In genomic region chr6:158708239-158708638, GRCh38 we compare ENCODE assay signal across 11 cellular contexts. TPM values are rescaled to one million over a fixed set of nuclear protein-coding genes. Genes with fewer than 3 reads are reported as not detected.
DNase-seq lines count a peak whose midpoint lies in the region; ATAC-seq and TF ChIP-seq lines count a peak whose summit lies in the region.
"Had no signal": no experiment of that assay in that cellular context is flagged by ENCODE, and none has a peak within 500 bp of the region (broad histone marks: within the 10 kb centered on the region; RNA-seq: fewer than 3 reads in every experiment).

No MANE protein-coding gene starts in this region.

- H3K4me3 ChIP-seq in RWPE2 (ENCODE audit: severe bottlenecking) (no peak overlapping the region), foreskin fibroblast (ENCODE audit: low read depth in 1 of 2, low read length in 2 of 2) (no peak overlapping the region), osteoblast (ENCODE audit: insufficient read depth, low read length) (peak overlapping the region; percentile 57)
- H3K4me3 ChIP-seq: suprapubic skin had no signal

- in situ Hi-C loops in ACHN (cut with HindIII; ENCODE audit: low pct_ligation_motif_present, low pct_unique_long_range_greater_than_20kb, low sequenced_read_pairs), result no loop called here

- no peaks in the 10 kb centered on the region for H3K36me3 ChIP-seq in RWPE2 (ENCODE audit: low read depth)
- H3K36me3 ChIP-seq in osteoblast (ENCODE audit: insufficient read depth, low read length), result no peaks in the 10 kb centered on the region
- H3K36me3 ChIP-seq: suprapubic skin had no signal

- TF ChIP-seq CTCF in RWPE2 (IDR thresholded peaks at IDR 0.05; ENCODE audit: poor library complexity, severe bottlenecking), result no peak
- no peak for TF ChIP-seq CTCF in foreskin fibroblast (IDR thresholded peaks at IDR 0.05; ENCODE audit: low read depth, low read length)
- TF ChIP-seq CTCF in osteoblast (IDR thresholded peaks at IDR 0.05; ENCODE audit: extremely low read depth, low read depth, low read length), result peak; percentile 10

- H3K79me2 ChIP-seq in osteoblast (ENCODE audit: insufficient read depth, low read length), result no peaks in the 10 kb centered on the region

- H3K27ac ChIP-seq in RWPE2 (ENCODE audit: poor library complexity, severe bottlenecking) (peak overlapping the region; percentile 34), osteoblast (ENCODE audit: low read depth, low read length) (no peak overlapping the region)
- H3K27ac ChIP-seq: C4-2B, suprapubic skin had no signal

- H2AFZ ChIP-seq in osteoblast (ENCODE audit: low read length), result peak overlapping the region; percentile 71

- no peaks in the 10 kb centered on the region for H3K27me3 ChIP-seq in RWPE2 (ENCODE audit: insufficient read depth, poor library complexity, severe bottlenecking)
- H3K27me3 ChIP-seq in osteoblast (ENCODE audit: insufficient read depth, low read length), result no peaks in the 10 kb centered on the region
- H3K27me3 ChIP-seq: suprapubic skin had no signal

- H3K9me3 ChIP-seq in RWPE2 (ENCODE audit: severe bottlenecking) (no peaks in the 10 kb centered on the region), osteoblast (ENCODE audit: low read depth, low read length) (no peaks in the 10 kb centered on the region)
- H3K9me3 ChIP-seq: suprapubic skin had no signal

- peaks cover 22% of the 10 kb centered on the region for H3K4me1 ChIP-seq in RWPE2 (ENCODE audit: insufficient read depth, poor library complexity, severe bottlenecking)
- peaks cover 27% of the 10 kb centered on the region for H3K4me1 ChIP-seq in osteoblast (ENCODE audit: insufficient read depth, low read length)

- peak overlapping the region; percentile 89 for H3K4me2 ChIP-seq in osteoblast (ENCODE audit: insufficient read depth, low read length)

- ATAC-seq in RWPE2 (ENCODE audit: low read depth) (no peak), HG03571 (IDR thresholded peaks at IDR 0.05; ENCODE audit: unreplicated experiment) (no peak)

- H4K20me1 ChIP-seq in osteoblast (ENCODE audit: insufficient read depth, low read length), result no peaks in the 10 kb centered on the region

- peak; percentile 27 for DNase-seq in ACHN
- no peak for DNase-seq in RWPE2 (ENCODE audit: low spot score)
- peak; percentile 23 to 56 for DNase-seq in foreskin fibroblast
- peak; percentile 92 for DNase-seq in osteoblast (ENCODE audit: insufficient read length, low spot score, missing footprints)
- DNase-seq in stimulated activated CD4-positive, alpha-beta T cell treated with anti-CD3 and anti-CD28 coated beads, Interleukin-12 subunit alpha, Interleukin-12 subunit beta, amount 100 ng/mL, for 4 hours, result no peak
- no peak for DNase-seq in RPMI8226
- DNase-seq in stimulated activated CD4-positive, alpha-beta T cell treated with anti-CD3 and anti-CD28 coated beads, Interleukin-4, amount 100 ng/mL, for 4 hours, result no peak
- DNase-seq: NK-92 treated with Interleukin-12 subunit alpha and Interleukin-12 subunit beta, amount 100 ng/mL, for 24 hours had no signal

RNA-seq across cellular contexts. Expression of gene SYTL3, which starts 58.4 kb away (rescaled TPM):
- 1.5 and 2.2 TPM in 2 replicates for total RNA-seq in osteoblast

Comparison
In these comparisons a context has a peak if more than half of its experiments do, and no peak if none do; other contexts are left out.
1. DNase-seq: peak in ACHN (single experiment), foreskin fibroblast (2 of 2) and osteoblast (single experiment); none in RWPE2 (single experiment), stimulated activated CD4-positive, alpha-beta T cell treated with anti-CD3 and anti-CD28 coated beads, Interleukin-12 subunit alpha, Interleukin-12 subunit beta, amount 100 ng/mL, for 4 hours (single experiment), RPMI8226 (single experiment) and stimulated activated CD4-positive, alpha-beta T cell treated with anti-CD3 and anti-CD28 coated beads, Interleukin-4, amount 100 ng/mL, for 4 hours (0 of 2).